Comparison of ENCODE assay signal across 9 cellular contexts in the genomic region with DNA sequence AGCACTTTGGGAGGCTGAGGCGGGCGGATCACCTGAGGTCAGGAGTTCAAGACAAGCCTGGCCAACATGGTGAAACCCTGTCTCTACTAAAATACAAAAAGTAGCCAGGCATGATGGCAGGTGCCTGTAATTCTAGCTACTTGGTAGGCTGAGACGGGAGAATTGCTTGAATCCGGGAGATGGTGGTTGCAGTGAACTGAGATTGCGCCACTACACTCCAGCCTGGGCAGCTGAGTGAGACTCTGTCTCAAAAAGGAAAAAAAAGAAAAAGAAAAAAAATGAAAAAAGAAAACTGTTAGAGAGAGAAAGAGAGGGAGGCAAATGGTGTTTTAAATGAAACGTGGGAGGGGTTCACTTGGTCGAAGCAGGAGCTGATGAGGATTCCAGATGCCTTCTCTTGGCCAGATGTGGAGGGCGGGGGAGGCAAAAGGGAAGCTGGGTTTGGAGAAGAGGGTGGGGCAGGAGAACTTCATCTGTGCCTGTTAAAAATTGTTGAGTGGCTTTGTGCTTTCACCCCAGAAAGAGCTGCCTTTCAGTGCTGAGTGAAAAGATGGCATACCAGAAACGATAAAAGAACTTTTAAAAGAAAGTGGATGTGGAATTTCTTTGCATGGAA. TPM values are rescaled to one million over a fixed set of nuclear protein-coding genes. Genes with fewer than 3 reads are reported as not detected.
DNase-seq lines count a peak whose midpoint lies in the region; ATAC-seq and TF ChIP-seq lines count a peak whose summit lies in the region.
"Had no signal": no experiment of that assay in that cellular context is flagged by ENCODE, and none has a peak within 500 bp of the region (broad histone marks: within the 10 kb centered on the region; RNA-seq: fewer than 3 reads in every experiment).

No MANE protein-coding gene starts in this region.

- DNase-seq in activated naive CD4-positive, alpha-beta T cell treated with anti-CD3 and anti-CD28 coated beads for 36 hours = no peak
- DNase-seq in activated naive CD4-positive, alpha-beta T cell treated with Interleukin-2 at 50 U/mL for 16 hours = no peak
- no peak for DNase-seq in mammary epithelial cell
- peak; percentile 30 for DNase-seq in medulla oblongata (ENCODE audit: extremely low spot score)
- DNase-seq in DMS153 treated with DMSO at 0.1 percent for 48 hours (lab: John Stamatoyannopoulos, UW; ENCODE audit: unreplicated experiment) = no peak
- no peak for DNase-seq in activated CD4-positive, CD25-positive, alpha-beta regulatory T cell (lab: John Stamatoyannopoulos, UW)
- DNase-seq: NCI-H526 treated with DMSO at 0.1 percent for 48 hours had no signal

- peak overlapping the region; percentile 65 to 93 (median 81) for H3K4me3 ChIP-seq in mammary epithelial cell (replicated peaks in 1 of 3; ENCODE audit: insufficient read depth in 1 of 3, low read depth in 2 of 3, low read length in 3 of 3)
- peak overlapping the region; percentile 40 for H3K4me3 ChIP-seq in urinary bladder (ENCODE audit: low read depth, low read length)

- peak overlapping the region; percentile 72 for H3K4me3 Mint-ChIP-seq in activated naive CD4-positive, alpha-beta T cell treated with anti-CD3 and anti-CD28 coated beads for 36 hours

- H3K9ac ChIP-seq in mammary epithelial cell (ENCODE audit: insufficient read depth, low read length) = peak overlapping the region; percentile 100

- H3K27ac Mint-ChIP-seq in activated naive CD4-positive, alpha-beta T cell treated with anti-CD3 and anti-CD28 coated beads for 36 hours = no peak overlapping the region

- H3K27me3 ChIP-seq in mammary epithelial cell (ENCODE audit: insufficient read depth, low read length) = no peaks in the 10 kb centered on the region

- H3K4me2 ChIP-seq in mammary epithelial cell (ENCODE audit: insufficient read depth, low read depth, low read length) = peak overlapping the region; percentile 85

- H3K9me3 Mint-ChIP-seq in activated naive CD4-positive, alpha-beta T cell treated with anti-CD3 and anti-CD28 coated beads for 36 hours = no peaks in the 10 kb centered on the region

- CTCF ChIA-PET in activated naive CD4-positive, alpha-beta T cell treated with anti-CD3 and anti-CD28 coated beads for 36 hours (lab: Charles Lee) = interaction anchor here (0.7 to 1.3 kb wide), 2 partner anchors 11 to 51 kb away, joined by 3 to 4 read pairs; no protein-coding TSS in a partner anchor
- CTCF ChIA-PET in mammary epithelial cell (lab: Charles Lee; ENCODE audit: low non-redundant PET) = no interaction called here

- in situ Hi-C loops in mammary epithelial cell (cut with MboI; ENCODE audit: low sequenced_read_pairs in 2 of 2) = loop anchor here in 1 of 2 donors (5.0 kb wide), 1 partner anchor 95 kb away; the partner anchor contains the start of gene GSG1

- H3K79me2 ChIP-seq in mammary epithelial cell (ENCODE audit: insufficient read depth, low read length) = peaks cover 61% of the 10 kb centered on the region

- BruUV-seq in mammary epithelial cell (replicated peaks; lab: Mats Ljungman, UMichigan) = no TSS peak

- no peak overlapping the region for H2AFZ ChIP-seq in mammary epithelial cell (ENCODE audit: low read depth, low read length)

- dilution Hi-C loops in mammary epithelial cell (cut with HindIII; ENCODE audit: low sequenced_read_pairs) = no loop called here

- H3K27ac ChIP-seq in mammary epithelial cell (ENCODE audit: insufficient read depth, low read depth, low read length) = peak overlapping the region; percentile 98
- H3K27ac ChIP-seq in urinary bladder (ENCODE audit: low read depth) = peak overlapping the region; percentile 81

- ATAC-seq in GM18907 (IDR thresholded peaks at IDR 0.05; ENCODE audit: unreplicated experiment) = no peak

- TF ChIP-seq CTCF in mammary epithelial cell (conservative IDR thresholded peaks at IDR 0.05 in 1 of 2, IDR thresholded peaks at IDR 0.05 in 1 of 2; ENCODE audit: extremely low read depth in 1 of 2, insufficient read depth in 1 of 2, low read depth in 1 of 2, low read length in 2 of 2) = no peak

- intact Hi-C loops in activated naive CD4-positive, alpha-beta T cell treated with anti-CD3 and anti-CD28 coated beads for 36 hours (cut with micrococcal nuclease) = loop anchor here (2.0 to 5.0 kb wide), 2 partner anchors 473 to 1765 kb away; partner anchors contain the start of gene ARHGDIB
- intact Hi-C loops in mammary epithelial cell (cut with micrococcal nuclease) = loop anchor here (1.0 to 10.0 kb wide), 3 partner anchors 57 to 79 kb away; no protein-coding TSS in a partner anchor

- H3K9me3 ChIP-seq in mammary epithelial cell (replicated peaks; ENCODE audit: insufficient read depth, low read length) = no peaks in the 10 kb centered on the region

- no peaks in the 10 kb centered on the region for H3K36me3 Mint-ChIP-seq in activated naive CD4-positive, alpha-beta T cell treated with anti-CD3 and anti-CD28 coated beads for 36 hours (ENCODE audit: low read depth)

- H3K4me1 Mint-ChIP-seq in activated naive CD4-positive, alpha-beta T cell treated with anti-CD3 and anti-CD28 coated beads for 36 hours (ENCODE audit: low read depth) = peaks cover 20% of the 10 kb centered on the region

- WGBS in mammary epithelial cell (ENCODE audit: low coverage, missing lambda C conversion rate) = 34% methylated on average over 8 of the region's 9 CpGs
- WGBS in urinary bladder = 32% methylated on average over 9 of the region's 9 CpGs

- H3K4me1 ChIP-seq in mammary epithelial cell (ENCODE audit: insufficient read depth, low read length) (peaks cover 62% of the 10 kb centered on the region), urinary bladder (ENCODE audit: insufficient read depth) (no peaks in the 10 kb centered on the region)

- peaks cover 4% of the 10 kb centered on the region for H3K27me3 Mint-ChIP-seq in activated naive CD4-positive, alpha-beta T cell treated with anti-CD3 and anti-CD28 coated beads for 36 hours (ENCODE audit: low read depth)

- H3K36me3 ChIP-seq in mammary epithelial cell (ENCODE audit: insufficient read depth, low read length) (peaks cover 9% of the 10 kb centered on the region), urinary bladder (ENCODE audit: insufficient read depth) (no peaks in the 10 kb centered on the region)

- H4K20me1 ChIP-seq in mammary epithelial cell (ENCODE audit: insufficient read depth, low read length) = no peaks in the 10 kb centered on the region

RNA-seq across cellular contexts. Expression of gene EMP1, which starts 1.1 kb away (rescaled TPM):
- total RNA-seq in activated naive CD4-positive, alpha-beta T cell treated with anti-CD3 and anti-CD28 coated beads for 36 hours = 1 to 10 TPM; 3.0 to 4.0 TPM
- 100 to 1,000 TPM in 1 of 2 donors, 10 to 100 TPM in 1; 33.7 to 204 TPM for total RNA-seq in mammary epithelial cell
- polyA plus RNA-seq in mammary epithelial cell = 309 TPM
- 450 TPM for polyA minus RNA-seq in mammary epithelial cell
- 71.6 TPM for total RNA-seq in urinary bladder
- polyA plus RNA-seq in urinary bladder = 139 TPM

Comparison
In these comparisons a context has a peak if more than half of its experiments do, and no peak if none do; other contexts are left out.
1. RNA of gene EMP1, which starts 1.1 kb away (total RNA-seq): 33.7 to 204 TPM in mammary epithelial cell and 71.6 TPM in urinary bladder (single experiment); 3.0 to 4.0 TPM in activated naive CD4-positive, alpha-beta T cell treated with anti-CD3 and anti-CD28 coated beads for 36 hours; every median in the first group is over 4 times any median in the second.